10 cellular contexts compared by ENCODE assay signal in genomic region chr13:82758056-82758455, GRCh38.
DNase-seq lines count a peak whose midpoint lies in the region; ATAC-seq, FAIRE-seq and TF ChIP-seq lines count a peak whose summit lies in the region.
"Had no signal": no experiment of that assay in that cellular context is flagged by ENCODE, and none has a peak within 500 bp of the region (broad histone marks: within the 10 kb centered on the region; RNA-seq: fewer than 3 reads in every experiment).

No MANE protein-coding gene starts in this region.

- peak; percentile 17 for TF ChIP-seq CTCF in D721Med (IDR thresholded peaks at IDR 0.05; ENCODE audit: insufficient read depth, missing control alignments)

- no peak for DNase-seq in D721Med (ENCODE audit: insufficient read length, low spot score)
- peak; percentile 9 for DNase-seq in HK-2 (ENCODE audit: unreplicated experiment)
- peak; percentile 52 for DNase-seq in iris pigment epithelial cell (ENCODE audit: low read depth)
- DNase-seq in T1000 (lab: John Stamatoyannopoulos, UW) = no peak
- DNase-seq: activated naive CD4-positive, alpha-beta T cell treated with anti-CD3 and anti-CD28 coated beads, Interleukin-2, amount 10 ng/mL, durations not matched to agents 7 days and 5 days; naive thymus-derived CD4-positive, alpha-beta T cell had no signal

- ATAC-seq in SK-N-SH treated with all-trans-retinoic acid at 6 μM for 48 hours = peak; percentile 79
- no peak for ATAC-seq in GM18517 (IDR thresholded peaks at IDR 0.05; ENCODE audit: unreplicated experiment)
- no peak for ATAC-seq in GM19035 (IDR thresholded peaks at IDR 0.05; ENCODE audit: unreplicated experiment)
- no peak for ATAC-seq in GM21723 (IDR thresholded peaks at IDR 0.05; ENCODE audit: unreplicated experiment)
- ATAC-seq: naive thymus-derived CD4-positive, alpha-beta T cell had no signal

- no peak for FAIRE-seq in D721Med (lab: Jason Lieb, UNC)

TF ChIP-seq in SK-N-SH treated with all-trans-retinoic acid at 6 μM for 48 hours, 23 proteins besides CTCF, POLR2A, EP300 and RAD21:
- TF ChIP-seq RARB (CRISPR knock-in tag; IDR thresholded peaks at IDR 0.05) = no peak

Comparison
In these comparisons a context has a peak if more than half of its experiments do, and no peak if none do; other contexts are left out.
1. DNase-seq: peak in HK-2 (single experiment) and iris pigment epithelial cell (single experiment); none in D721Med (single experiment) and T1000 (single experiment).